Comparison of ENCODE assay signal across 9 cellular contexts in genomic region chr1:119611701-119612113, GRCh38. TPM values are rescaled to one million over a fixed set of nuclear protein-coding genes. Genes with fewer than 3 reads are reported as not detected.
A peak's percentile ranks its signal among the peaks of the same experiment; 100 is the strongest.
DNase-seq lines count a peak whose midpoint lies in the region; ATAC-seq and TF ChIP-seq lines count a peak whose summit lies in the region.
"Had no signal": no experiment of that assay in that cellular context is flagged by ENCODE, and none has a peak within 500 bp of the region (broad histone marks: within the 10 kb centered on the region; RNA-seq: fewer than 3 reads in every experiment).

No MANE protein-coding gene starts in this region.

- no peaks in the 10 kb centered on the region for H3K27me3 ChIP-seq in Loucy (ENCODE audit: insufficient read depth, low read length, poor library complexity, severe bottlenecking)
- no peaks in the 10 kb centered on the region for H3K27me3 ChIP-seq in left ventricle myocardium inferior (ENCODE audit: low read depth)
- H3K27me3 ChIP-seq: BLaER1 treated with 17β-estradiol and CSF1 and Interleukin-3, amounts not matched to agents 10 nM and 100 nM had no signal

- H3K27me3 Mint-ChIP-seq in activated naive CD8-positive, alpha-beta T cell treated with anti-CD3 and anti-CD28 coated beads, Interleukin-2, amount 10 ng/mL, durations not matched to agents 7 days and 5 days, result no peaks in the 10 kb centered on the region

- H3K4me3 Mint-ChIP-seq in activated naive CD8-positive, alpha-beta T cell treated with anti-CD3 and anti-CD28 coated beads, Interleukin-2, amount 10 ng/mL, durations not matched to agents 7 days and 5 days, result no peak overlapping the region

- H3K9me3 ChIP-seq in Loucy (ENCODE audit: insufficient read depth, low read depth, low read length) (no peaks in the 10 kb centered on the region), left ventricle myocardium inferior (replicated peaks) (no peaks in the 10 kb centered on the region)
- H3K9me3 ChIP-seq: BLaER1 treated with 17β-estradiol and CSF1 and Interleukin-3, amounts not matched to agents 10 nM and 100 nM had no signal

- POLR2A ChIA-PET in activated naive CD8-positive, alpha-beta T cell treated with anti-CD3 and anti-CD28 coated beads, Interleukin-2, amount 10 ng/mL, durations not matched to agents 7 days and 5 days (lab: Charles Lee), result no interaction called here

- DNase-seq in NCI-H1436 (lab: John Stamatoyannopoulos, UW), result peak; percentile 77
- no peak for DNase-seq in NCI-H1436 treated with DMSO at 0.1 percent for 48 hours (lab: John Stamatoyannopoulos, UW)
- DNase-seq in SK-N-DZ (ENCODE audit: low spot score), result peak; percentile 58
- peak; percentile 83 for DNase-seq in activated naive CD8-positive, alpha-beta T cell treated with anti-CD3 and anti-CD28 coated beads, Interleukin-2, amount 10 ng/mL, durations not matched to agents 7 days and 5 days
- peak; percentile 65 for DNase-seq in left ventricle myocardium inferior
- DNase-seq in retina, result peak; percentile 70
- no peak for DNase-seq in amniotic stem cell (lab: John Stamatoyannopoulos, UW)

- H3K36me3 ChIP-seq in Loucy (ENCODE audit: insufficient read depth, low read length) (no peaks in the 10 kb centered on the region), left ventricle myocardium inferior (no peaks in the 10 kb centered on the region)
- H3K36me3 ChIP-seq: BLaER1 treated with 17β-estradiol and CSF1 and Interleukin-3, amounts not matched to agents 10 nM and 100 nM had no signal

- no peaks in the 10 kb centered on the region for H3K9me3 Mint-ChIP-seq in activated naive CD8-positive, alpha-beta T cell treated with anti-CD3 and anti-CD28 coated beads, Interleukin-2, amount 10 ng/mL, durations not matched to agents 7 days and 5 days

- no peak overlapping the region for H3K4me2 ChIP-seq in Loucy (ENCODE audit: low read depth, low read length, poor library complexity, severe bottlenecking)
- H3K4me2 ChIP-seq: BLaER1 treated with 17β-estradiol and CSF1 and Interleukin-3, amounts not matched to agents 10 nM and 100 nM had no signal

- H3F3A ChIP-seq in Loucy (ENCODE audit: low read depth), result no peaks in the 10 kb centered on the region

- peak overlapping the region; percentile 87 for H2AFZ ChIP-seq in Loucy (ENCODE audit: low read length)

- H3K4me1 ChIP-seq in Loucy (ENCODE audit: insufficient read depth, low read length, poor library complexity, severe bottlenecking), result no peaks in the 10 kb centered on the region
- H3K4me1 ChIP-seq in left ventricle myocardium inferior, result peaks cover 22% of the 10 kb centered on the region

- no peaks in the 10 kb centered on the region for H3K4me1 Mint-ChIP-seq in activated naive CD8-positive, alpha-beta T cell treated with anti-CD3 and anti-CD28 coated beads, Interleukin-2, amount 10 ng/mL, durations not matched to agents 7 days and 5 days

- peak; percentile 95 for TF ChIP-seq CTCF in Loucy (conservative IDR thresholded peaks at IDR 0.05; ENCODE audit: low read length)
- TF ChIP-seq CTCF in left ventricle myocardium inferior (IDR thresholded peaks at IDR 0.05; ENCODE audit: borderline replicate concordance), result peak; percentile 95

- H3K9me2 ChIP-seq in Loucy (replicated peaks; ENCODE audit: low read depth, low read length), result no peaks in the 10 kb centered on the region

- no peaks in the 10 kb centered on the region for H3K36me3 Mint-ChIP-seq in activated naive CD8-positive, alpha-beta T cell treated with anti-CD3 and anti-CD28 coated beads, Interleukin-2, amount 10 ng/mL, durations not matched to agents 7 days and 5 days

- H3K4me3 ChIP-seq in Loucy (ENCODE audit: low read length, poor library complexity, severe bottlenecking) (no peak overlapping the region), left ventricle myocardium inferior (no peak overlapping the region)
- H3K4me3 ChIP-seq: BLaER1 treated with 17β-estradiol and CSF1 and Interleukin-3, amounts not matched to agents 10 nM and 100 nM had no signal

- H4K20me1 ChIP-seq in Loucy (ENCODE audit: insufficient read depth, low read length, poor library complexity, severe bottlenecking), result no peaks in the 10 kb centered on the region
- H4K20me1 ChIP-seq: BLaER1 treated with 17β-estradiol and CSF1 and Interleukin-3, amounts not matched to agents 10 nM and 100 nM had no signal

- H3K9ac ChIP-seq in Loucy (ENCODE audit: low read depth, low read length, poor library complexity, severe bottlenecking), result no peak overlapping the region
- H3K9ac ChIP-seq: BLaER1 treated with 17β-estradiol and CSF1 and Interleukin-3, amounts not matched to agents 10 nM and 100 nM had no signal

- H3K27ac Mint-ChIP-seq in activated naive CD8-positive, alpha-beta T cell treated with anti-CD3 and anti-CD28 coated beads, Interleukin-2, amount 10 ng/mL, durations not matched to agents 7 days and 5 days, result no peak overlapping the region

- H3K79me2 ChIP-seq in Loucy (ENCODE audit: insufficient read depth, low read length), result no peaks in the 10 kb centered on the region

- H3K27ac ChIP-seq in left ventricle myocardium inferior (replicated peaks), result no peak overlapping the region
- H3K27ac ChIP-seq: BLaER1 treated with 17β-estradiol and CSF1 and Interleukin-3, amounts not matched to agents 10 nM and 100 nM had no signal

- ATAC-seq in activated naive CD8-positive, alpha-beta T cell treated with anti-CD3 and anti-CD28 coated beads, Interleukin-2, amount 10 ng/mL, durations not matched to agents 7 days and 5 days (ENCODE audit: low read depth), result peak; percentile 48

- intact Hi-C loops in left ventricle myocardium inferior (cut with micrococcal nuclease), result no loop called here

RNA-seq across cellular contexts. Expression of gene ZNF697, which starts 36.4 kb away (rescaled TPM):
- polyA plus RNA-seq in SK-N-DZ (2014; cell fraction: cytosol; rRNA removed), result 5.4 and 6.7 TPM in 2 replicates
- polyA plus RNA-seq in SK-N-DZ (2014; cell fraction: nucleus; rRNA removed), result 5.3 and 5.4 TPM in 2 replicates
- total RNA-seq in activated naive CD8-positive, alpha-beta T cell treated with anti-CD3 and anti-CD28 coated beads, Interleukin-2, amount 10 ng/mL, durations not matched to agents 7 days and 5 days, result under 1 TPM; 0.22 to 0.31 TPM
- total RNA-seq in left ventricle myocardium inferior, result 9.4 TPM

Comparison
In these comparisons a context has a peak if more than half of its experiments do, and no peak if none do; other contexts are left out.
1. DNase-seq: peak in NCI-H1436 (single experiment), SK-N-DZ (single experiment), activated naive CD8-positive, alpha-beta T cell treated with anti-CD3 and anti-CD28 coated beads, Interleukin-2, amount 10 ng/mL, durations not matched to agents 7 days and 5 days (single experiment), left ventricle myocardium inferior (single experiment) and retina (single experiment); none in NCI-H1436 treated with DMSO at 0.1 percent for 48 hours (single experiment) and amniotic stem cell (single experiment).